In the genomic region with DNA sequence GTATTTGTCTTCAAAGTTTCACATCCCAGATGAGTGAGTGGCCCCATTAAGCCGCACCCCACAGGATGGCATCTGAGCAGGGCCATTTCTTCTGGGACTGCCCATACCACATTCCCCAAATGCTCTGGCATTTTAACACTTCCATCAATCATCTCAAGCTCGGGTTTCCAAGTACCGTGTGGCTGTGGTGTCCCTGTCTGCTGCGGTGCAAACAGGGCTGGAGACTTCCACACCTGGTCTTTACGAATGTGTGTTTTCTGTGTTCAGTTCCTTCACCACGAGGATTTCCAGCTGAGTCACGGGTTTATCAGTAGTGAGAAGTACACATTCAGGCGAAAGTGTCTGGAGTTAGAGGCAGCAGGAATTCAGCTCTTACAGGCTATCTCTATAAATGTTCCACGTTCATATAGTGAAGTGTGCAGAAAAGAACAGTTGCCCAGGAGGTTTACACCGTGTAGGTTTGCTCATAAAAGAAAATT, we compare ENCODE assay signal across 19 cellular contexts.
DNase-seq lines count a peak whose midpoint lies in the region; ATAC-seq and TF ChIP-seq lines count a peak whose summit lies in the region.
"Had no signal": no experiment of that assay in that cellular context is flagged by ENCODE, and none has a peak within 500 bp of the region (broad histone marks: within the 10 kb centered on the region; RNA-seq: fewer than 3 reads in every experiment).

No MANE protein-coding gene starts in this region.

- H3K36me3 Mint-ChIP-seq in Calu3 (ENCODE audit: insufficient read depth, unreplicated experiment) = no peaks in the 10 kb centered on the region
- H3K36me3 Mint-ChIP-seq: CD8-positive, alpha-beta T cell had no signal

- TF ChIP-seq CTCF in Calu3 (IDR thresholded peaks at IDR 0.05; ENCODE audit: unreplicated experiment) (no peak), foreskin keratinocyte (conservative IDR thresholded peaks at IDR 0.05) (no peak)

- intact Hi-C loops in Calu3 (cut with micrococcal nuclease; ENCODE audit: unreplicated experiment) = loop anchor here (10.0 kb wide), 1 partner anchor 224 kb away; no protein-coding TSS in a partner anchor
- intact Hi-C loops in sciatic nerve (cut with DNase I) = no loop called here

- peaks cover 8% of the 10 kb centered on the region for H3K27me3 Mint-ChIP-seq in Calu3 (ENCODE audit: unreplicated experiment)

- no TSS peak for BruUV-seq in Calu3 (replicated peaks; lab: Mats Ljungman, UMichigan)

- H3K9me3 Mint-ChIP-seq in Calu3 (ENCODE audit: low read depth, unreplicated experiment) = peaks cover 9% of the 10 kb centered on the region

- H3K4me1 ChIP-seq in foreskin keratinocyte = no peaks in the 10 kb centered on the region

- peak; percentile 33 for DNase-seq in Calu3
- DNase-seq in NCI-H226 = peak; percentile 21
- DNase-seq in foreskin keratinocyte = peak in 1 of 2 donors; percentile 3
- peak; percentile 12 for DNase-seq in myocyte (ENCODE audit: low read depth)
- DNase-seq in sciatic nerve (ENCODE audit: low spot score) = no peak
- no peak for DNase-seq in RKO (ENCODE audit: low spot score)
- DNase-seq in activated CD4-positive, CD25-positive, alpha-beta regulatory T cell treated with anti-CD3 and anti-CD28 coated beads, Interleukin-2, amount 50 U/mL, for 72 hours = no peak
- DNase-seq: activated B cell treated with CpG ODN at 0.5 μM for 24 hours; CD8-positive, alpha-beta T cell; DMS79 treated with DMSO at 0.1 percent for 48 hours; glutamatergic neuron; mesendoderm; NCI-H1694 treated with DMSO at 0.1 percent for 48 hours; NCI-H446 treated with DMSO at 0.1 percent for 48 hours; SHP77; stimulated activated naive CD4-positive, alpha-beta T cell treated with Interleukin-2 at 50 U/mL for 16 hours; T-helper 1 cell had no signal

- CTCF ChIA-PET in Calu3 (lab: Charles Lee) = interaction anchor here (0.6 to 0.8 kb wide), 2 partner anchors 19 to 231 kb away, joined by 3 to 7 read pairs; no protein-coding TSS in a partner anchor

- peaks cover 35% of the 10 kb centered on the region for H3K4me1 Mint-ChIP-seq in Calu3 (ENCODE audit: low read depth, unreplicated experiment)
- H3K4me1 Mint-ChIP-seq: activated B cell treated with CpG ODN at 0.5 μM for 24 hours had no signal

- H3K27ac Mint-ChIP-seq in Calu3 (ENCODE audit: unreplicated experiment) = no peak overlapping the region
- H3K27ac Mint-ChIP-seq: activated B cell treated with CpG ODN at 0.5 μM for 24 hours; CD8-positive, alpha-beta T cell had no signal

- ATAC-seq in foreskin keratinocyte (peak; percentile 32), sciatic nerve (no peak), GM18867 (IDR thresholded peaks at IDR 0.05; ENCODE audit: unreplicated experiment) (no peak)
- ATAC-seq: CD8-positive, alpha-beta T cell had no signal

- H3K4me3 Mint-ChIP-seq in Calu3 (ENCODE audit: low read depth, unreplicated experiment) = no peak overlapping the region
- H3K4me3 Mint-ChIP-seq: activated B cell treated with CpG ODN at 0.5 μM for 24 hours; CD8-positive, alpha-beta T cell had no signal

- H3K27ac ChIP-seq in foreskin keratinocyte = no peak overlapping the region
- H3K27ac ChIP-seq: tibial nerve had no signal

- peaks cover 25% of the 10 kb centered on the region for H3K27me3 ChIP-seq in foreskin keratinocyte
- H3K27me3 ChIP-seq: tibial nerve had no signal

Comparison
In these comparisons a context has a peak if more than half of its experiments do, and no peak if none do; other contexts are left out.
1. DNase-seq: peak in Calu3 (single experiment), NCI-H226 (single experiment) and myocyte (single experiment); none in sciatic nerve (single experiment), RKO (single experiment) and activated CD4-positive, CD25-positive, alpha-beta regulatory T cell treated with anti-CD3 and anti-CD28 coated beads, Interleukin-2, amount 50 U/mL, for 72 hours (single experiment).